ENCODE assay signal across 14 cellular contexts in genomic region chr6:39923394-39923793, GRCh38. TPM values are rescaled to one million over a fixed set of nuclear protein-coding genes. Genes with fewer than 3 reads are reported as not detected.
A peak's percentile ranks its signal among the peaks of the same experiment; 100 is the strongest.
DNase-seq lines count a peak whose midpoint lies in the region; ATAC-seq, FAIRE-seq and TF ChIP-seq lines count a peak whose summit lies in the region.
"Had no signal": no experiment of that assay in that cellular context is flagged by ENCODE, and none has a peak within 500 bp of the region (broad histone marks: within the 10 kb centered on the region; RNA-seq: fewer than 3 reads in every experiment).

No MANE protein-coding gene starts in this region.

- TF ChIP-seq CTCF in liver (IDR thresholded peaks at IDR 0.05; ENCODE audit: low read depth, low read length, missing input control), result no peak
- no peak for TF ChIP-seq CTCF in HepG2 (CRISPR knock-in tag; IDR thresholded peaks at IDR 0.05)
- TF ChIP-seq CTCF in epithelial cell of esophagus (IDR thresholded peaks at IDR 0.05; ENCODE audit: insufficient read depth, low read depth, low read length, missing control alignments), result no peak
- no peak for TF ChIP-seq CTCF in OCI-LY7 (conservative IDR thresholded peaks at IDR 0.05; ENCODE audit: low read length)

- no peaks in the 10 kb centered on the region for H3K27me3 Mint-ChIP-seq in activated T-cell treated with anti-CD3 and anti-CD28 coated beads, Interleukin-2, amount 50 U/mL, for 72 hours (ENCODE audit: low read depth)
- no peaks in the 10 kb centered on the region for H3K27me3 Mint-ChIP-seq in activated T-cell treated with anti-CD3 and anti-CD28 coated beads, Interleukin-2, amount 50 U/mL, for 4 hours (ENCODE audit: low read depth)

- CTCF ChIA-PET in HepG2 (lab: Yijun Ruan, JAX; ENCODE audit: low intra/inter-chr PET ratio, low total read pairs), result no interaction called here
- CTCF ChIA-PET in OCI-LY7 (lab: Charles Lee; ENCODE audit: unreplicated experiment), result no interaction called here

- TF ChIP-seq RAD21 in liver (IDR thresholded peaks at IDR 0.05) (peak; percentile 24 to 50), HepG2 (CRISPR knock-in tag; IDR thresholded peaks at IDR 0.05) (no peak)

- H2AFZ ChIP-seq in HepG2 (ENCODE audit: low read length) (no peak overlapping the region), OCI-LY7 (ENCODE audit: low read length) (no peak overlapping the region)

- in situ Hi-C loops in HepG2 (cut with HindIII; ENCODE audit: extremely low pct_ligation_motif_present, low pct_unique_long_range_greater_than_20kb), result no loop called here

- DNase-seq in HepG2 (ENCODE audit: low spot score) (no peak), epithelial cell of esophagus (ENCODE audit: low read depth) (peak; percentile 19), midbrain (lab: John Stamatoyannopoulos, UW) (peak; percentile 26), OCI-LY7 (ENCODE audit: low spot score) (no peak)
- no peak for DNase-seq in activated T-cell treated with anti-CD3 and anti-CD28 coated beads, Interleukin-2, amount 50 U/mL, for 72 hours
- no peak for DNase-seq in activated T-cell treated with anti-CD3 and anti-CD28 coated beads, Interleukin-2, amount 50 U/mL, for 4 hours
- DNase-seq: effector CD4-positive, alpha-beta T cell; NCI-H1105 treated with DMSO at 0.1 percent for 48 hours; stimulated activated naive CD4-positive, alpha-beta T cell; T1000 had no signal

- 33% methylated on average over 5 of the region's 5 CpGs for WGBS in liver
- 100% methylated on average over 2 of the region's 5 CpGs for WGBS in HepG2 (ENCODE audit: low lambda C conversion rate)

- no peak for TF ChIP-seq POLR2A in HepG2 (IDR thresholded peaks at IDR 0.05; ENCODE audit: insufficient read depth in 1 of 2, low read depth in 2 of 2, low read length in 2 of 2)

- no peaks in the 10 kb centered on the region for H3K9me3 ChIP-seq in liver (ENCODE audit: control insufficient read depth in 4 of 4, low read length in 3 of 4)
- H3K9me3 ChIP-seq in HepG2 (ENCODE audit: low read length), result no peaks in the 10 kb centered on the region
- H3K9me3 ChIP-seq in OCI-LY7 (ENCODE audit: low read length), result peaks cover 5% of the 10 kb centered on the region; the same call in 1 of the 2 replicates

- peaks cover 4 to 5% of the 10 kb centered on the region in 2 donors for H3K36me3 Mint-ChIP-seq in activated T-cell treated with anti-CD3 and anti-CD28 coated beads, Interleukin-2, amount 50 U/mL, for 72 hours (ENCODE audit: insufficient read depth in 2 of 2)
- H3K36me3 Mint-ChIP-seq in activated T-cell treated with anti-CD3 and anti-CD28 coated beads, Interleukin-2, amount 50 U/mL, for 4 hours (ENCODE audit: insufficient read depth), result no peaks in the 10 kb centered on the region

- H3K9ac ChIP-seq in liver (ENCODE audit: low read depth in 1 of 2, low read length in 2 of 2), result no peak overlapping the region
- no peak overlapping the region for H3K9ac ChIP-seq in HepG2 (ENCODE audit: insufficient read depth, low read depth, low read length)

- H3K36me3 ChIP-seq in liver (ENCODE audit: control insufficient read depth in 4 of 4, insufficient read depth in 3 of 4, low read depth in 1 of 4, low read length in 3 of 4) (peaks cover 0 to 13% (median 7%) of the 10 kb centered on the region in 4 donors), HepG2 (replicated peaks in 1 of 2; ENCODE audit: control insufficient read depth in 1 of 2, insufficient read depth in 2 of 2, low read length in 2 of 2) (peaks cover 7 to 10% of the 10 kb centered on the region in 2 experiments; a peak in 3 of 5 replicates), OCI-LY7 (ENCODE audit: insufficient read depth, low read length) (no peaks in the 10 kb centered on the region)

- intact Hi-C loops in HepG2 (cut with micrococcal nuclease; ENCODE audit: unreplicated experiment) (no loop called here), OCI-LY7 (cut with micrococcal nuclease; ENCODE audit: unreplicated experiment) (no loop called here)

- peaks cover 0 to 5% of the 10 kb centered on the region in 2 donors for H3K9me3 Mint-ChIP-seq in activated T-cell treated with anti-CD3 and anti-CD28 coated beads, Interleukin-2, amount 50 U/mL, for 72 hours
- H3K9me3 Mint-ChIP-seq in activated T-cell treated with anti-CD3 and anti-CD28 coated beads, Interleukin-2, amount 50 U/mL, for 4 hours, result peaks cover 4% of the 10 kb centered on the region

- POLR2A ChIA-PET in HepG2 (lab: Yijun Ruan, JAX) (interaction anchor here (2.3 kb wide), 1 partner anchor 11 kb away, joined by 7 read pairs; the partner anchor contains the start of gene MOCS1), OCI-LY7 (lab: Charles Lee) (no interaction called here)

- H3K4me3 ChIP-seq in liver (ENCODE audit: low read depth in 1 of 3, low read length in 3 of 3) (no peak overlapping the region), HepG2 (replicated peaks in 1 of 3; ENCODE audit: insufficient read depth in 1 of 3, low read depth in 2 of 3, low read length in 3 of 3) (no peak overlapping the region), epithelial cell of esophagus (ENCODE audit: low read length) (no peak overlapping the region), OCI-LY7 (ENCODE audit: low read depth, low read length, poor library complexity, severe bottlenecking) (no peak overlapping the region)

- H3K9me2 ChIP-seq in OCI-LY7 (ENCODE audit: insufficient read depth, low read length), result no peaks in the 10 kb centered on the region

- no peak overlapping the region for H3K4me2 ChIP-seq in HepG2 (ENCODE audit: low read depth, low read length)
- no peak overlapping the region for H3K4me2 ChIP-seq in OCI-LY7 (ENCODE audit: low read length)

- no peak for FAIRE-seq in HepG2 (lab: Jason Lieb, UNC)
- FAIRE-seq: GM18507 had no signal

- no peaks in the 10 kb centered on the region for H3K4me1 Mint-ChIP-seq in activated T-cell treated with anti-CD3 and anti-CD28 coated beads, Interleukin-2, amount 50 U/mL, for 72 hours (ENCODE audit: low read depth)
- peaks cover 4% of the 10 kb centered on the region for H3K4me1 Mint-ChIP-seq in activated T-cell treated with anti-CD3 and anti-CD28 coated beads, Interleukin-2, amount 50 U/mL, for 4 hours (ENCODE audit: low read depth)

- H3K27ac Mint-ChIP-seq in activated T-cell treated with anti-CD3 and anti-CD28 coated beads, Interleukin-2, amount 50 U/mL, for 72 hours, result no peak overlapping the region

- H3K4me1 ChIP-seq in liver (ENCODE audit: control insufficient read depth in 4 of 4, insufficient read depth in 4 of 4, low read length in 3 of 4), result peaks cover 17 to 64% (median 56%) of the 10 kb centered on the region in 4 donors
- H3K4me1 ChIP-seq in HepG2 (ENCODE audit: insufficient read depth, low read length), result peaks cover 2% of the 10 kb centered on the region; the same call in 1 of the 2 replicates
- no peaks in the 10 kb centered on the region for H3K4me1 ChIP-seq in OCI-LY7 (ENCODE audit: insufficient read depth, low read length, poor library complexity, severe bottlenecking)

- no peaks in the 10 kb centered on the region for H4K20me1 ChIP-seq in HepG2 (ENCODE audit: insufficient read depth, low read length)
- H4K20me1 ChIP-seq in OCI-LY7 (ENCODE audit: insufficient read depth, low read length), result no peaks in the 10 kb centered on the region

- H3K79me2 ChIP-seq in HepG2 (ENCODE audit: insufficient read depth, low read length) (no peaks in the 10 kb centered on the region), OCI-LY7 (ENCODE audit: insufficient read depth, low read depth, low read length) (no peaks in the 10 kb centered on the region)

- no peak overlapping the region for H3K4me3 Mint-ChIP-seq in activated T-cell treated with anti-CD3 and anti-CD28 coated beads, Interleukin-2, amount 50 U/mL, for 72 hours
- H3K4me3 Mint-ChIP-seq in activated T-cell treated with anti-CD3 and anti-CD28 coated beads, Interleukin-2, amount 50 U/mL, for 4 hours, result no peak overlapping the region

- peak overlapping the region; percentile 77 to 93 for H3K27ac ChIP-seq in liver (ENCODE audit: low read depth in 1 of 2, low read length in 2 of 2)
- H3K27ac ChIP-seq in HepG2 (ENCODE audit: extremely low read length, insufficient read depth, low read length), result no peak overlapping the region
- no peak overlapping the region for H3K27ac ChIP-seq in OCI-LY7 (ENCODE audit: low read depth, low read length, poor library complexity, severe bottlenecking)
- H3K27ac ChIP-seq: HL-60 had no signal

- TF ChIP-seq EP300 in HepG2 (IDR thresholded peaks at IDR 0.05; ENCODE audit: low read depth in 2 of 2, low read length in 2 of 2) (no peak), HepG2 (CRISPR knock-in tag; IDR thresholded peaks at IDR 0.05; ENCODE audit: borderline replicate concordance) (no peak)

- BruUV-seq in HepG2 (replicated peaks; lab: Mats Ljungman, UMichigan) (no TSS peak), OCI-LY7 (replicated peaks; lab: Mats Ljungman, UMichigan) (no TSS peak)

- H3K27me3 ChIP-seq in liver (ENCODE audit: control insufficient read depth in 4 of 4, insufficient read depth in 4 of 4, low read length in 3 of 4) (no peaks in the 10 kb centered on the region), HepG2 (ENCODE audit: control insufficient read depth in 1 of 2, insufficient read depth in 2 of 2, low read length in 2 of 2) (no peaks in the 10 kb centered on the region)

- ATAC-seq in HepG2, result no peak
- ATAC-seq in HG03378 (IDR thresholded peaks at IDR 0.05; ENCODE audit: unreplicated experiment), result no peak
- ATAC-seq in activated T-cell treated with anti-CD3 and anti-CD28 coated beads, Interleukin-2, amount 50 U/mL, for 72 hours (replicated peaks in 1 of 2), result no peak
- ATAC-seq in activated T-cell treated with anti-CD3 and anti-CD28 coated beads, Interleukin-2, amount 50 U/mL, for 4 hours, result no peak

RNA-seq across cellular contexts. Expression of gene MOCS1, which starts 10.9 kb away (rescaled TPM):
- total RNA-seq in liver, result 10 to 100 TPM in 1 of 2 donors, 1 to 10 TPM in 1; 6.7 to 36.2 TPM
- 10 to 100 TPM; 29.2 to 29.3 TPM for polyA plus RNA-seq in liver
- total RNA-seq in HepG2 (2016; rRNA removed; fragmentation: Illumina TruSeq; extraction: Trizol), result 10.5 and 11.7 TPM in 2 replicates
- total RNA-seq in HepG2 (2016; cell fraction: cytosol; rRNA removed; fragmentation: Illumina TruSeq; extraction: Trizol; ENCODE audit: low read depth), result 2.9 and 3.3 TPM in 2 replicates
- 8.7 and 11.7 TPM in 2 replicates for total RNA-seq in HepG2 (2016; cell fraction: insoluble cytoplasmic fraction; rRNA removed; fragmentation: Illumina TruSeq; extraction: Trizol)
- 7.8 and 10.3 TPM in 2 replicates for total RNA-seq in HepG2 (2016; cell fraction: membrane; rRNA removed; fragmentation: Illumina TruSeq; extraction: Trizol)
- total RNA-seq in HepG2 (2016; cell fraction: nucleus; rRNA removed; fragmentation: Illumina TruSeq; extraction: Trizol), result 8.7 and 10.3 TPM in 2 replicates
- polyA plus RNA-seq in HepG2 (2011; rRNA removed), result 5.3 and 5.9 TPM in 2 replicates
- 6.1 and 6.2 TPM in 2 replicates for polyA plus RNA-seq in HepG2 (2011; cell fraction: cytosol; rRNA removed)
- polyA plus RNA-seq in HepG2 (2011; cell fraction: nucleus; rRNA removed), result 5.8 and 6.7 TPM in 2 replicates
- 4.5 and 5.8 TPM in 2 replicates for polyA plus RNA-seq in HepG2 (2012)
- polyA plus RNA-seq in HepG2 (2016; cell fraction: cytosol; fragmentation: Illumina TruSeq; extraction: Trizol; ENCODE audit: low read depth), result 3.0 and 4.0 TPM in 2 replicates
- 7.4 and 8.9 TPM in 2 replicates for polyA plus RNA-seq in HepG2 (2016; cell fraction: insoluble cytoplasmic fraction; fragmentation: Illumina TruSeq; extraction: Trizol; ENCODE audit: low read depth)
- 7.4 and 7.7 TPM in 2 replicates for polyA plus RNA-seq in HepG2 (2016; cell fraction: membrane; fragmentation: Illumina TruSeq; extraction: Trizol; ENCODE audit: low read depth)
- 7.9 and 9.3 TPM in 2 replicates for polyA plus RNA-seq in HepG2 (2016; cell fraction: nucleus; fragmentation: Illumina TruSeq; extraction: Trizol; ENCODE audit: insufficient read depth, low read depth)
- polyA minus RNA-seq in HepG2 (2011; rRNA and poly(A)+ RNA removed; ENCODE audit: low replicate concordance), result 19.4 TPM in 1 of 2 replicates, not detected in the other
- 6.5 and 6.8 TPM in 2 replicates for polyA minus RNA-seq in HepG2 (2011; cell fraction: cytosol; rRNA and poly(A)+ RNA removed)
- polyA minus RNA-seq in HepG2 (2011; cell fraction: nucleus; rRNA and poly(A)+ RNA removed), result 9.9 and 10.4 TPM in 2 replicates
- total RNA-seq in OCI-LY7 (2014; rRNA removed; shearing (Covaris generic)), result not detected in 2 replicates
- not detected in 2 replicates for total RNA-seq in OCI-LY7 (2022)
- 1 to 10 TPM; 1.4 to 2.6 TPM for total RNA-seq in activated T-cell treated with anti-CD3 and anti-CD28 coated beads, Interleukin-2, amount 50 U/mL, for 72 hours
- 1 to 10 TPM in 1 of 3 donors, under 1 TPM in 2; 0.71 to 1.2 (median 0.98) TPM for total RNA-seq in activated T-cell treated with anti-CD3 and anti-CD28 coated beads, Interleukin-2, amount 50 U/mL, for 4 hours

Comparison
In these comparisons a context has a peak if more than half of its experiments do, and no peak if none do; other contexts are left out.
1. H3K27ac ChIP-seq: peak in liver (2 of 2); none in HepG2 (single experiment) and OCI-LY7 (single experiment).
2. DNase-seq: peak in epithelial cell of esophagus (single experiment) and midbrain (single experiment); none in HepG2 (single experiment), OCI-LY7 (single experiment), activated T-cell treated with anti-CD3 and anti-CD28 coated beads, Interleukin-2, amount 50 U/mL, for 72 hours (0 of 2) and activated T-cell treated with anti-CD3 and anti-CD28 coated beads, Interleukin-2, amount 50 U/mL, for 4 hours (single experiment).